Comparison of ENCODE assay signal across 9 cellular contexts in genomic region chr14:94036328-94037167, GRCh38. TPM values are rescaled to one million over a fixed set of nuclear protein-coding genes. Genes with fewer than 3 reads are reported as not detected.
DNase-seq lines count a peak whose midpoint lies in the region; ATAC-seq and TF ChIP-seq lines count a peak whose summit lies in the region.
"Had no signal": no experiment of that assay in that cellular context is flagged by ENCODE, and none has a peak within 500 bp of the region (broad histone marks: within the 10 kb centered on the region; RNA-seq: fewer than 3 reads in every experiment).

No MANE protein-coding gene starts in this region.

- H2AFZ ChIP-seq in OCI-LY7 (ENCODE audit: low read length) (no peak overlapping the region), neuronal stem cell (ENCODE audit: low read length) (no peak overlapping the region)

- H3K4me1 Mint-ChIP-seq in CD4-positive, alpha-beta memory T cell = peaks cover 5 to 7% (median 6%) of the 10 kb centered on the region in 4 donors
- peaks cover 3% of the 10 kb centered on the region for H3K4me1 Mint-ChIP-seq in activated T-cell treated with anti-CD3 and anti-CD28 coated beads, Interleukin-2, amount 50 U/mL, for 4 hours (ENCODE audit: low read depth)

- no peak overlapping the region for H3K23ac ChIP-seq in neuronal stem cell (ENCODE audit: low read depth, low read length, poor library complexity)

- H3K27ac Mint-ChIP-seq in CD4-positive, alpha-beta memory T cell = peak overlapping the region in 1 of 7 donors; percentile 47

- no peak overlapping the region for H3K9ac ChIP-seq in neuronal stem cell (ENCODE audit: low read depth, low read length, poor library complexity)

- DNase-seq in CD4-positive, alpha-beta memory T cell = peak; percentile 63 to 73 (median 69)
- DNase-seq in GM19240 (ENCODE audit: insufficient read length, low spot score) = peak; percentile 82
- DNase-seq in OCI-LY7 (ENCODE audit: low spot score) = peak; percentile 79
- DNase-seq in activated T-cell treated with anti-CD3 and anti-CD28 coated beads, Interleukin-2, amount 50 U/mL, for 4 hours = peak; percentile 73
- DNase-seq in fibroblast of peridontal ligament (ENCODE audit: extremely low read depth) = peak; percentile 67
- peak; percentile 44 for DNase-seq in neuronal stem cell (ENCODE audit: low spot score)
- DNase-seq in testis = peak; percentile 86

- no CpG with 5 or more reads among the region's 12 CpGs for WGBS in neuronal stem cell (ENCODE audit: extremely low coverage in 2 of 2, insufficient read length in 2 of 2, insufficient replicate concordance in 1 of 2), 2 donors
- 57 to 60% methylated on average over 12 of the region's 12 CpGs for WGBS in testis, 2 donors

- CTCF ChIA-PET in CD4-positive, alpha-beta memory T cell (lab: Charles Lee; ENCODE audit: partially characterized antibody) = interaction anchor here (0.5 to 9.2 kb wide), 35 partner anchors 9 to 847 kb away, joined by 3 to 142 read pairs (median 8); partner anchors contain the start of genes DDX24, IFI27L1, IFI27L2 and OTUB2
- CTCF ChIA-PET in OCI-LY7 (lab: Charles Lee; ENCODE audit: unreplicated experiment) = interaction anchor here (0.6 to 1.3 kb wide), 8 partner anchors 17 to 101 kb away, joined by 3 to 11 read pairs (median 4); no protein-coding TSS in a partner anchor

- no peak overlapping the region for H2AK5ac ChIP-seq in neuronal stem cell (ENCODE audit: low read depth, low read length)

- no peak overlapping the region for H2BK5ac ChIP-seq in neuronal stem cell (ENCODE audit: low read length)

- no peaks in the 10 kb centered on the region for H3K27me3 ChIP-seq in CD4-positive, alpha-beta memory T cell (ENCODE audit: insufficient read depth, low read length)
- no peaks in the 10 kb centered on the region for H3K27me3 ChIP-seq in neuronal stem cell (ENCODE audit: control insufficient read depth in 3 of 3, insufficient read depth in 3 of 3, low read depth in 1 of 3, low read length in 3 of 3)
- no peaks in the 10 kb centered on the region for H3K27me3 ChIP-seq in testis

- peaks cover 2% of the 10 kb centered on the region for H3K79me1 ChIP-seq in neuronal stem cell (ENCODE audit: low read depth, low read length)

- ATAC-seq in HG03442 (IDR thresholded peaks at IDR 0.05; ENCODE audit: unreplicated experiment) = peak; percentile 79
- peak; percentile 93 to 94 for ATAC-seq in activated T-cell treated with anti-CD3 and anti-CD28 coated beads, Interleukin-2, amount 50 U/mL, for 4 hours

- H3K18ac ChIP-seq in neuronal stem cell (ENCODE audit: low read length) = no peak overlapping the region

- H3K4ac ChIP-seq in neuronal stem cell (ENCODE audit: low read length) = no peak overlapping the region

- POLR2A ChIA-PET in CD4-positive, alpha-beta memory T cell (lab: Charles Lee; ENCODE audit: partially characterized antibody) = interaction anchor here (1.0 to 2.0 kb wide), 5 partner anchors 10 to 122 kb away, joined by 3 to 11 read pairs (median 7); partner anchors contain the start of genes DDX24, IFI27L1 and OTUB2
- POLR2A ChIA-PET in OCI-LY7 (lab: Charles Lee) = interaction anchor here (0.6 to 2.5 kb wide), 2 partner anchors 17 to 95 kb away, joined by 3 to 5 read pairs; no protein-coding TSS in a partner anchor

- H3K4me1 ChIP-seq in CD4-positive, alpha-beta memory T cell (ENCODE audit: insufficient read depth, low read length) = no peaks in the 10 kb centered on the region
- H3K4me1 ChIP-seq in OCI-LY7 (ENCODE audit: insufficient read depth, low read length, poor library complexity, severe bottlenecking) (no peaks in the 10 kb centered on the region), neuronal stem cell (ENCODE audit: control insufficient read depth in 2 of 2, insufficient read depth in 1 of 2, low read depth in 1 of 2, low read length in 2 of 2) (peaks cover 0 to 2% of the 10 kb centered on the region in 2 donors), testis (peaks cover 7% of the 10 kb centered on the region)

- H2BK120ac ChIP-seq in neuronal stem cell (ENCODE audit: low read depth, low read length) = no peak overlapping the region

- no TSS peak for BruUV-seq in OCI-LY7 (replicated peaks; lab: Mats Ljungman, UMichigan)

- no peaks in the 10 kb centered on the region for H3K9me2 ChIP-seq in OCI-LY7 (ENCODE audit: insufficient read depth, low read length)

- H3K36me3 Mint-ChIP-seq in CD4-positive, alpha-beta memory T cell = no peaks in the 10 kb centered on the region
- no peaks in the 10 kb centered on the region for H3K36me3 Mint-ChIP-seq in activated T-cell treated with anti-CD3 and anti-CD28 coated beads, Interleukin-2, amount 50 U/mL, for 4 hours (ENCODE audit: insufficient read depth)

- peak; percentile 90 for TF ChIP-seq CTCF in OCI-LY7 (conservative IDR thresholded peaks at IDR 0.05; ENCODE audit: low read length)
- peak; percentile 72 to 77 (median 72) for TF ChIP-seq CTCF in testis (IDR thresholded peaks at IDR 0.05)

- H3K4me2 ChIP-seq in OCI-LY7 (ENCODE audit: low read length) = no peak overlapping the region
- H3K4me2 ChIP-seq in neuronal stem cell (ENCODE audit: insufficient read depth, low read length, poor library complexity, severe bottlenecking) = no peak overlapping the region

- H3K79me2 ChIP-seq in OCI-LY7 (ENCODE audit: insufficient read depth, low read depth, low read length) = no peaks in the 10 kb centered on the region

- H3K27me3 Mint-ChIP-seq in CD4-positive, alpha-beta memory T cell = no peaks in the 10 kb centered on the region
- H3K27me3 Mint-ChIP-seq in activated T-cell treated with anti-CD3 and anti-CD28 coated beads, Interleukin-2, amount 50 U/mL, for 4 hours (ENCODE audit: low read depth) = no peaks in the 10 kb centered on the region

- H4K8ac ChIP-seq in neuronal stem cell (ENCODE audit: low read depth, low read length) = no peak overlapping the region

- no peak overlapping the region for H2BK12ac ChIP-seq in neuronal stem cell (ENCODE audit: low read length)

- H2BK15ac ChIP-seq in neuronal stem cell (ENCODE audit: low read length) = no peak overlapping the region

- H3K9me3 Mint-ChIP-seq in CD4-positive, alpha-beta memory T cell = no peaks in the 10 kb centered on the region
- no peaks in the 10 kb centered on the region for H3K9me3 Mint-ChIP-seq in activated T-cell treated with anti-CD3 and anti-CD28 coated beads, Interleukin-2, amount 50 U/mL, for 4 hours

- no peak for TF ChIP-seq POLR2A in testis (IDR thresholded peaks at IDR 0.05)

- intact Hi-C loops in CD4-positive, alpha-beta memory T cell (cut with micrococcal nuclease) = loop anchor here (1.0 kb wide), 4 partner anchors 96 to 450 kb away; no protein-coding TSS in a partner anchor
- intact Hi-C loops in OCI-LY7 (cut with micrococcal nuclease; ENCODE audit: unreplicated experiment) = loop anchor here (1.0 kb wide), 2 partner anchors 100 to 144 kb away; no protein-coding TSS in a partner anchor
- intact Hi-C loops in testis (cut with DNase I; ENCODE audit: low total_unique reads) = no loop called here

- no peaks in the 10 kb centered on the region for H3K9me3 ChIP-seq in CD4-positive, alpha-beta memory T cell (ENCODE audit: control insufficient read depth in 1 of 2, low read length in 2 of 2)
- H3K9me3 ChIP-seq in OCI-LY7 (ENCODE audit: low read length) (no peaks in the 10 kb centered on the region), neuronal stem cell (replicated peaks in 1 of 2; ENCODE audit: control insufficient read depth in 2 of 2, insufficient read depth in 1 of 2, low read depth in 1 of 2, low read length in 2 of 2) (peaks cover 2 to 4% of the 10 kb centered on the region in 2 donors), testis (no peaks in the 10 kb centered on the region)

- H3K4me3 Mint-ChIP-seq in CD4-positive, alpha-beta memory T cell = peak overlapping the region in 1 of 8 donors; percentile 16
- H3K4me3 Mint-ChIP-seq in activated T-cell treated with anti-CD3 and anti-CD28 coated beads, Interleukin-2, amount 50 U/mL, for 4 hours = no peak overlapping the region

- no peak overlapping the region for H3K4me3 ChIP-seq in CD4-positive, alpha-beta memory T cell (ENCODE audit: low read length in 2 of 2)
- no peak overlapping the region for H3K4me3 ChIP-seq in OCI-LY7 (ENCODE audit: low read depth, low read length, poor library complexity, severe bottlenecking)
- H3K4me3 ChIP-seq in neuronal stem cell (ENCODE audit: low read length in 2 of 2) = no peak overlapping the region
- H3K4me3 ChIP-seq in testis = no peak overlapping the region

- no peak overlapping the region for H4K91ac ChIP-seq in neuronal stem cell (ENCODE audit: low read depth, low read length, poor library complexity)

- H3K27ac ChIP-seq in CD4-positive, alpha-beta memory T cell (ENCODE audit: low read depth, low read length) = no peak overlapping the region
- H3K27ac ChIP-seq in OCI-LY7 (ENCODE audit: low read depth, low read length, poor library complexity, severe bottlenecking) = no peak overlapping the region
- no peak overlapping the region for H3K27ac ChIP-seq in neuronal stem cell (replicated peaks; ENCODE audit: low read length)
- no peak overlapping the region for H3K27ac ChIP-seq in testis

- H3K36me3 ChIP-seq in CD4-positive, alpha-beta memory T cell (ENCODE audit: insufficient read depth, low read length) = no peaks in the 10 kb centered on the region
- H3K36me3 ChIP-seq in OCI-LY7 (ENCODE audit: insufficient read depth, low read length) (no peaks in the 10 kb centered on the region), neuronal stem cell (replicated peaks in 1 of 2; ENCODE audit: control insufficient read depth in 2 of 2, insufficient read depth in 2 of 2, low read length in 2 of 2) (peaks cover 0 to 8% of the 10 kb centered on the region in 2 donors), testis (ENCODE audit: low read depth, missing control alignments) (no peaks in the 10 kb centered on the region)

- no peak overlapping the region for H3K14ac ChIP-seq in neuronal stem cell (ENCODE audit: low read length)

- no peaks in the 10 kb centered on the region for H4K20me1 ChIP-seq in OCI-LY7 (ENCODE audit: insufficient read depth, low read length)

RNA-seq across cellular contexts. Expression of gene OTUB2, which starts 10.4 kb away (rescaled TPM):
- under 1 TPM; 0.42 to 0.67 TPM for total RNA-seq in CD4-positive, alpha-beta memory T cell
- polyA plus RNA-seq in CD4-positive, alpha-beta memory T cell = 1 to 10 TPM in 1 of 2 donors, under 1 TPM in 1; 0.19 to 1.1 TPM
- 0.28 and 0.44 TPM in 2 replicates for total RNA-seq in OCI-LY7 (2014; rRNA removed; shearing (Covaris generic))
- 0.48 and 0.84 TPM in 2 replicates for total RNA-seq in OCI-LY7 (2022)
- under 1 TPM; 0.50 to 0.54 (median 0.53) TPM for total RNA-seq in activated T-cell treated with anti-CD3 and anti-CD28 coated beads, Interleukin-2, amount 50 U/mL, for 4 hours
- 5.1 TPM for polyA plus RNA-seq in neuronal stem cell (2013, experiment 1 of 2)
- 5.0 TPM for polyA plus RNA-seq in neuronal stem cell (2013, experiment 2 of 2)
- 10 to 100 TPM in 1 of 2 donors, 1 to 10 TPM in 1; 8.4 to 19.3 TPM for total RNA-seq in testis
- polyA plus RNA-seq in testis (ENCODE audit: insufficient read depth, low read depth, low replicate concordance) = 16.8 TPM

RNA-seq across cellular contexts. Expression of gene CCDC197, which starts 39.4 kb away (rescaled TPM):
- total RNA-seq in CD4-positive, alpha-beta memory T cell = not detected
- not detected for polyA plus RNA-seq in CD4-positive, alpha-beta memory T cell
- total RNA-seq in OCI-LY7 (2014; rRNA removed; shearing (Covaris generic)) = not detected in 2 replicates
- total RNA-seq in OCI-LY7 (2022) = not detected in 2 replicates
- total RNA-seq in activated T-cell treated with anti-CD3 and anti-CD28 coated beads, Interleukin-2, amount 50 U/mL, for 4 hours = under 1 TPM in 1 of 3 donors, not detected in 2; 0.35 TPM
- not detected for polyA plus RNA-seq in neuronal stem cell (2013, experiment 1 of 2)
- not detected for polyA plus RNA-seq in neuronal stem cell (2013, experiment 2 of 2)
- total RNA-seq in testis = 10 to 100 TPM in 1 of 2 donors, 1 to 10 TPM in 1; 5.6 to 20.7 TPM
- polyA plus RNA-seq in testis (ENCODE audit: insufficient read depth, low read depth, low replicate concordance) = 31.0 TPM
- total RNA-seq: T-helper 2 cell treated with Interferon-gamma antibody and Interleukin-4, amounts not matched to agents 100 ng/mL and 5 ng/mL, for 36 hours had no signal

RNA-seq across cellular contexts. Expression of gene DDX24, which starts 44.5 kb away (rescaled TPM):
- total RNA-seq in CD4-positive, alpha-beta memory T cell = 100 to 1,000 TPM; 313 to 322 TPM
- 100 to 1,000 TPM; 135 to 307 TPM for polyA plus RNA-seq in CD4-positive, alpha-beta memory T cell
- 81.5 and 91.5 TPM in 2 replicates for total RNA-seq in OCI-LY7 (2014; rRNA removed; shearing (Covaris generic))
- total RNA-seq in OCI-LY7 (2022) = 143 and 172 TPM in 2 replicates
- 100 to 1,000 TPM; 287 to 321 (median 319) TPM for total RNA-seq in activated T-cell treated with anti-CD3 and anti-CD28 coated beads, Interleukin-2, amount 50 U/mL, for 4 hours
- polyA plus RNA-seq in neuronal stem cell (2013, experiment 1 of 2) = 106 TPM
- 112 TPM for polyA plus RNA-seq in neuronal stem cell (2013, experiment 2 of 2)
- total RNA-seq in testis = 100 to 1,000 TPM; 378 to 485 TPM
- 431 TPM for polyA plus RNA-seq in testis (ENCODE audit: insufficient read depth, low read depth, low replicate concordance)

RNA-seq across cellular contexts. Expression of gene IFI27L1, which starts 44.6 kb away (rescaled TPM):
- total RNA-seq in CD4-positive, alpha-beta memory T cell = 1 to 10 TPM; 7.4 to 7.9 TPM
- 1 to 10 TPM; 6.3 to 8.5 TPM for polyA plus RNA-seq in CD4-positive, alpha-beta memory T cell
- total RNA-seq in OCI-LY7 (2014; rRNA removed; shearing (Covaris generic)) = 40.0 and 49.0 TPM in 2 replicates
- total RNA-seq in OCI-LY7 (2022) (61.5 and 63.4 TPM in 2 replicates), testis (100 to 1,000 TPM; 174 to 219 TPM)
- total RNA-seq in activated T-cell treated with anti-CD3 and anti-CD28 coated beads, Interleukin-2, amount 50 U/mL, for 4 hours = 1 to 10 TPM; 8.9 to 9.5 (median 9.0) TPM
- 39.8 TPM for polyA plus RNA-seq in neuronal stem cell (2013, experiment 1 of 2)
- 38.1 TPM for polyA plus RNA-seq in neuronal stem cell (2013, experiment 2 of 2)
- 209 TPM for polyA plus RNA-seq in testis (ENCODE audit: insufficient read depth, low read depth, low replicate concordance)

Comparison
In these comparisons a context has a peak if more than half of its experiments do, and no peak if none do; other contexts are left out.
1. RNA of gene OTUB2, which starts 10.4 kb away (total RNA-seq): 8.4 to 19.3 TPM in testis; 0.28 to 0.84 TPM in OCI-LY7, 0.42 to 0.67 TPM in CD4-positive, alpha-beta memory T cell and 0.50 to 0.54 TPM in activated T-cell treated with anti-CD3 and anti-CD28 coated beads, Interleukin-2, amount 50 U/mL, for 4 hours; every median in the first group is over 4 times any median in the second.
2. RNA of gene CCDC197, which starts 39.4 kb away (total RNA-seq): 5.6 to 20.7 TPM in testis; 0.35 TPM in activated T-cell treated with anti-CD3 and anti-CD28 coated beads, Interleukin-2, amount 50 U/mL, for 4 hours, not detected in CD4-positive, alpha-beta memory T cell and not detected in OCI-LY7; every median in the first group is over 4 times any median in the second.
3. Peak in every context shown above with its lines, with median percentiles within 50 percentile points of each other: DNase-seq.